ENCODE assay signal across 29 cellular contexts in genomic region chr2:11874861-11875260, GRCh38.
"Had no signal": no experiment of that assay in that cellular context is flagged by ENCODE, and none has a peak within 500 bp of the region (broad histone marks: within the 10 kb centered on the region; RNA-seq: fewer than 3 reads in every experiment).

No MANE protein-coding gene starts in this region.

- H3K36me3 ChIP-seq: left lung, lower lobe of right lung, neutrophil, ovary, prostate gland, stomach, thyroid gland, transverse colon, upper lobe of left lung, vagina had no signal

- H3K36me3 Mint-ChIP-seq: immature natural killer cell; naive thymus-derived CD8-positive, alpha-beta T cell had no signal

- H3K4me3 Mint-ChIP-seq: immature natural killer cell; naive thymus-derived CD8-positive, alpha-beta T cell; nephron; neural crest cell had no signal

- H3K27me3 ChIP-seq: left lung, neutrophil, ovary, stomach, testis, thyroid gland, transverse colon, upper lobe of left lung, vagina had no signal

- ATAC-seq: left colon; left lung; lower lobe of right lung; naive thymus-derived CD8-positive, alpha-beta T cell; right cardiac atrium had no signal

- H3K27ac Mint-ChIP-seq: immature natural killer cell, nephron had no signal

- H3K4me3 ChIP-seq: left lung, lower lobe of right lung, ovary, prostate gland, smooth muscle cell, stomach, testis, thyroid gland, transverse colon, upper lobe of left lung, vagina had no signal

- H3K4me2 ChIP-seq: smooth muscle cell had no signal

- H3K27ac ChIP-seq: left lung, lower lobe of right lung, neutrophil, ovary, prostate gland, stomach, testis, thyroid gland, transverse colon, upper lobe of left lung, vagina had no signal

- DNase-seq: hypothalamus; immature natural killer cell; kidney; left colon; left lung; lower lobe of right lung; mammary epithelial cell; mesenchymal stem cell; naive thymus-derived CD8-positive, alpha-beta T cell; occipital lobe; ovary; posterior cingulate gyrus; retina; right cardiac atrium; stimulated activated CD4-positive, alpha-beta T cell treated with anti-CD3 and anti-CD28 coated beads, Interleukin-15, amount 100 ng/mL, for 24 hours; stimulated activated CD4-positive, alpha-beta T cell treated with anti-CD3 and anti-CD28 coated beads, Interleukin-4, amount 100 ng/mL, for 1 hour; stimulated activated naive CD4-positive, alpha-beta T cell; stomach; testis; thyroid gland; transverse colon; upper lobe of left lung had no signal

- FAIRE-seq: islet of Langerhans, kidney had no signal

- H3K9me3 Mint-ChIP-seq: neural crest cell had no signal

- H3K4me1 ChIP-seq: prostate gland, testis, thyroid gland had no signal

- H3K9me3 ChIP-seq: left lung, lower lobe of right lung, neutrophil, ovary, prostate gland, stomach, testis, thyroid gland, transverse colon, upper lobe of left lung, vagina had no signal
